In the genomic region with DNA sequence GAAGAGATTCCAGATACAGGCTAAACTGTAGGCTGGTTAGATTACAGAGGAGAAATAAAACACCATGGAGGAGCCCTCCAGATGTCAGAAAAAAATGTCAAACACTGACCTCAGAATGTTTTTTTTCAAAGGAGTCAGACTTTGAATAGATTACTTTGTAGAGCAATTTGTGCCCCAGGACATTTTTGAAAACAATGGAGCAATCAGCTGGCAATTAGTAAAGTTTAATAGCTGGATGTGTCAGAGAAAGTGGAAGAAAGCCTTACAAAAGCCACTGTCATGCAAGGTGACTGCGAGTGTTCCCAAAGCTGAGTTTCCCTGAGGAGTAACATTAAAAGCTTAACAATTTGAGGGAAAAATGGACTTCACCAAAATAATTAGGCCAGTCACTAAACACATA, we compare ENCODE assay signal across 2 cellular contexts.
TF ChIP-seq lines count a peak whose summit lies in the region.

No MANE protein-coding gene starts in this region.

TF ChIP-seq in H1, 55 proteins besides CTCF, POLR2A, EP300 and RAD21 (continued from another document):
- TF ChIP-seq NANOG (IDR thresholded peaks at IDR 0.05; ENCODE audit: insufficient read depth, low read depth, low read length, poor library complexity, severe bottlenecking) = peak; percentile 78

TF ChIP-seq in SK-N-SH, 30 proteins besides CTCF, POLR2A, EP300 and RAD21 (continued from another document):
- TF ChIP-seq TAF1 (IDR thresholded peaks at IDR 0.05; ENCODE audit: borderline replicate concordance, low read depth, low read length) = no peak
- no peak for TF ChIP-seq FOXM1 (IDR thresholded peaks at IDR 0.05; ENCODE audit: low read depth)
- TF ChIP-seq MAX (IDR thresholded peaks at IDR 0.05; ENCODE audit: low read depth) = no peak
